In the genomic region with DNA sequence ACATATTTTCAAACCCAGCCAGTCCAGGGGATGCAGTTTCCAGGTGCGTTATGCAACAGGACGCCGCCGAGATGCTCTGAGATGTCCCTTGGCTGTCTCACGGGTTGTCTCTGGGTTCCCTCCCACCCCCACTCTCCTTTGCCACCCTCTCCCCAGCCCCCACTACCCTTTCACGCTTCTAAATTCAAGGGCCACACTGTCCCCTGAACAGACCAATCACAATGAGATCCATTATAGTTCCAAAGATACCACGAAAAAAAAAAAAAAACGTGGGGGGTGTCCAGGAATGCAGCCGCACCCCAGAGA, we compare ENCODE assay signal across 14 cellular contexts.
DNase-seq lines count a peak whose midpoint lies in the region; FAIRE-seq and TF ChIP-seq lines count a peak whose summit lies in the region.
"Had no signal": no experiment of that assay in that cellular context is flagged by ENCODE, and none has a peak within 500 bp of the region (broad histone marks: within the 10 kb centered on the region; RNA-seq: fewer than 3 reads in every experiment).

No MANE protein-coding gene starts in this region.

- H3K4me3 ChIP-seq in hepatocyte: no peak overlapping the region
- H3K4me3 ChIP-seq in small intestine (ENCODE audit: low read depth in 1 of 2, low read length in 2 of 2): no peak overlapping the region
- H3K4me3 ChIP-seq in Karpas-422 (ENCODE audit: low read length): no peak overlapping the region

- no peaks in the 10 kb centered on the region for H3K79me2 ChIP-seq in hepatocyte
- H3K79me2 ChIP-seq in Karpas-422 (ENCODE audit: low read length): no peaks in the 10 kb centered on the region

- H3K9me3 Mint-ChIP-seq in Calu3 (ENCODE audit: low read depth, unreplicated experiment) (no peaks in the 10 kb centered on the region), CD14-positive monocyte (peaks cover 0 to 3% (median 0%) of the 10 kb centered on the region in 7 donors)
- H3K9me3 Mint-ChIP-seq: CD8-positive, alpha-beta T cell had no signal

- H3K4me3 Mint-ChIP-seq in Calu3 (ENCODE audit: low read depth, unreplicated experiment): peak overlapping the region; percentile 17
- H3K4me3 Mint-ChIP-seq in CD14-positive monocyte: no peak overlapping the region
- H3K4me3 Mint-ChIP-seq: CD8-positive, alpha-beta T cell had no signal

- no TSS peak for BruUV-seq in Calu3 (replicated peaks; lab: Mats Ljungman, UMichigan)

- POLR2A ChIA-PET in GM10248 (lab: Yijun Ruan, JAX): interaction anchor here (0.6 to 0.7 kb wide), 2 partner anchors 9 to 125 kb away, joined by 3 read pairs; no protein-coding TSS in a partner anchor

- H3K4me2 ChIP-seq in hepatocyte (no peak overlapping the region), Karpas-422 (ENCODE audit: low read depth, low read length, poor library complexity, severe bottlenecking) (no peak overlapping the region)
- H3K4me2 ChIP-seq: KMS-11 had no signal

- no peak overlapping the region for H3K9ac ChIP-seq in Karpas-422 (ENCODE audit: low read length)
- H3K9ac ChIP-seq: KMS-11 had no signal

- H2AFZ ChIP-seq in hepatocyte: no peak overlapping the region
- H2AFZ ChIP-seq in Karpas-422 (ENCODE audit: low read length): no peak overlapping the region

- no peak for TF ChIP-seq POLR2A in H54 (IDR thresholded peaks at IDR 0.05; ENCODE audit: low read depth, low read length)

- H3K36me3 ChIP-seq in hepatocyte (replicated peaks; ENCODE audit: insufficient read depth, low read depth): no peaks in the 10 kb centered on the region
- no peaks in the 10 kb centered on the region for H3K36me3 ChIP-seq in small intestine (ENCODE audit: control insufficient read depth in 2 of 2, insufficient read depth in 2 of 2, low read length in 2 of 2)
- H3K36me3 ChIP-seq in Karpas-422 (ENCODE audit: insufficient read depth, low read length): no peaks in the 10 kb centered on the region

- H3K4me1 Mint-ChIP-seq in Calu3 (ENCODE audit: low read depth, unreplicated experiment) (peaks cover 25% of the 10 kb centered on the region), CD14-positive monocyte (peaks cover 3% of the 10 kb centered on the region)

- H4K20me1 ChIP-seq in hepatocyte (ENCODE audit: insufficient read depth, poor library complexity, severe bottlenecking) (no peaks in the 10 kb centered on the region), Karpas-422 (ENCODE audit: insufficient read depth, low read depth, low read length) (no peaks in the 10 kb centered on the region)

- H3K9me3 ChIP-seq in hepatocyte (ENCODE audit: low read depth) (no peaks in the 10 kb centered on the region), small intestine (ENCODE audit: control insufficient read depth, low read depth) (no peaks in the 10 kb centered on the region), Karpas-422 (ENCODE audit: low read length) (no peaks in the 10 kb centered on the region)

- H3K27ac ChIP-seq in hepatocyte (peak overlapping the region; percentile 98), small intestine (ENCODE audit: low read depth in 1 of 2, low read length in 1 of 2) (peak overlapping the region in 1 of 2 donors; percentile 95), Karpas-422 (ENCODE audit: low read length) (no peak overlapping the region)
- H3K27ac ChIP-seq: KMS-11 had no signal

- CTCF ChIA-PET in Calu3 (lab: Charles Lee) (interaction anchor here (0.6 to 1.7 kb wide), 10 partner anchors 10 to 748 kb away, joined by 3 to 9 read pairs (median 4); partner anchors contain the start of gene CBX4), GM10248 (lab: Yijun Ruan, JAX) (interaction anchor here (0.8 kb wide), 1 partner anchor 83 kb away, joined by 3 read pairs; no protein-coding TSS in a partner anchor)

- no peak for TF ChIP-seq CTCF in Calu3 (IDR thresholded peaks at IDR 0.05; ENCODE audit: unreplicated experiment)
- TF ChIP-seq CTCF in hepatocyte (IDR thresholded peaks at IDR 0.05; ENCODE audit: poor library complexity): no peak
- TF ChIP-seq CTCF in CD14-positive monocyte (IDR thresholded peaks at IDR 0.05): no peak
- no peak for TF ChIP-seq CTCF in GM10248 (IDR thresholded peaks at IDR 0.05; ENCODE audit: control extremely low read depth, extremely low read depth, low read depth, missing control alignments)

- peak; percentile 25 for DNase-seq in Calu3
- peak; percentile 61 for DNase-seq in LoVo (ENCODE audit: low spot score)
- DNase-seq in hepatocyte (ENCODE audit: low spot score): no peak
- peak; percentile 71 for DNase-seq in small intestine
- no peak for DNase-seq in CD14-positive monocyte (ENCODE audit: low spot score)
- no peak for DNase-seq in Karpas-422
- no peak for DNase-seq in H54 (ENCODE audit: insufficient read length, low spot score)
- no peak for DNase-seq in GM10248 (ENCODE audit: extremely low spot score)
- DNase-seq: ACHN, H7, NCI-H187 treated with DMSO at 0.1 percent for 48 hours, NCI-H2171 had no signal

- H3K4me1 ChIP-seq in hepatocyte (ENCODE audit: insufficient read depth) (peaks cover 43% of the 10 kb centered on the region), small intestine (ENCODE audit: control insufficient read depth in 2 of 2, insufficient read depth in 1 of 2, low read depth in 1 of 2, low read length in 1 of 2) (peaks cover 3 to 6% of the 10 kb centered on the region in 2 donors), Karpas-422 (ENCODE audit: low read length) (no peaks in the 10 kb centered on the region)

- no peaks in the 10 kb centered on the region for H3K9me2 ChIP-seq in hepatocyte (replicated peaks; ENCODE audit: insufficient read depth)
- no peaks in the 10 kb centered on the region for H3K9me2 ChIP-seq in Karpas-422 (replicated peaks; ENCODE audit: insufficient read depth, low read length)

- H3K36me3 Mint-ChIP-seq in Calu3 (ENCODE audit: insufficient read depth, unreplicated experiment) (peaks cover 13% of the 10 kb centered on the region), CD14-positive monocyte (no peaks in the 10 kb centered on the region)
- H3K36me3 Mint-ChIP-seq: CD8-positive, alpha-beta T cell had no signal

- peaks cover 13% of the 10 kb centered on the region for H3K27me3 Mint-ChIP-seq in Calu3 (ENCODE audit: unreplicated experiment)
- H3K27me3 Mint-ChIP-seq in CD14-positive monocyte (ENCODE audit: low read depth in 3 of 3): peaks cover 15 to 41% (median 27%) of the 10 kb centered on the region in 3 donors

- WGBS in hepatocyte (ENCODE audit: low lambda C conversion rate, missing lambda C conversion rate): 61% methylated on average over 9 of the region's 9 CpGs
- 14 to 53% (median 42%) methylated on average over 9 of the region's 9 CpGs for whole genome bisulfite sequencing in small intestine, 3 donors

- H3K27me3 ChIP-seq in hepatocyte (peaks cover 10% of the 10 kb centered on the region), small intestine (ENCODE audit: control insufficient read depth in 2 of 2, insufficient read depth in 2 of 2, low read length in 2 of 2) (peaks cover 0 to 7% of the 10 kb centered on the region in 2 donors), Karpas-422 (ENCODE audit: low read length) (no peaks in the 10 kb centered on the region)

- no peak for FAIRE-seq in small intestine (lab: Jason Lieb, UNC)
- no peak for FAIRE-seq in H54 (lab: Jason Lieb, UNC)

- intact Hi-C loops in Calu3 (cut with micrococcal nuclease; ENCODE audit: unreplicated experiment): no loop called here
- intact Hi-C loops in CD14-positive monocyte (cut with micrococcal nuclease): no loop called here

- H3K27ac Mint-ChIP-seq in Calu3 (ENCODE audit: unreplicated experiment) (peak overlapping the region; percentile 76), CD14-positive monocyte (no peak overlapping the region)
- H3K27ac Mint-ChIP-seq: CD8-positive, alpha-beta T cell had no signal

Comparison
In these comparisons a context has a peak if more than half of its experiments do, and no peak if none do; other contexts are left out.
1. DNase-seq: peak in Calu3 (single experiment), LoVo (single experiment) and small intestine (single experiment); none in hepatocyte (single experiment), CD14-positive monocyte (single experiment), Karpas-422 (single experiment), H54 (single experiment) and GM10248 (single experiment).